11 cellular contexts compared by ENCODE assay signal in the genomic region with DNA sequence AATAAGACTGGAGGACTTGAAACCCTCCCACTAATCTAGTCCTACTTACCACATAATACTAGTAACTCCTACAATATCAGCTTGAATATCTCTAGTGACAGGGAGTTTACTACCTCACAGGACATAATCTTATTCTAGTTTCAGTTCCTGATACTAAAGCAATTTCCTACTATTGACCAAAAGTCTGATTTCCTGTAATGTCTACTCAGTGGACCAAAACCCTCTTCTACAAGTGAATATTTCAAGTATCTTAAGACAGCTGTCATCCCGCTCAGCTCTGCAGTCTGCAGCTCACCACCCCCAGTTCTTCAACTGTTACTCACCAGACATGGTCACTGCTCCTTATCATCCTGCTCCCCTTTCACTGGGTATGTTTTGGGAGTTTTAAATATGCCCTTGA.
DNase-seq lines count a peak whose midpoint lies in the region; ATAC-seq and TF ChIP-seq lines count a peak whose summit lies in the region.
"Had no signal": no experiment of that assay in that cellular context is flagged by ENCODE, and none has a peak within 500 bp of the region (broad histone marks: within the 10 kb centered on the region; RNA-seq: fewer than 3 reads in every experiment).

No MANE protein-coding gene starts in this region.

- no peak for TF ChIP-seq CTCF in gastroesophageal sphincter (IDR thresholded peaks at IDR 0.05)

- H3K4me3 Mint-ChIP-seq in activated naive CD4-positive, alpha-beta T cell treated with anti-CD3 and anti-CD28 coated beads, Interleukin-2, amount 10 ng/mL, durations not matched to agents 7 days and 5 days: no peak overlapping the region
- no peak overlapping the region for H3K4me3 Mint-ChIP-seq in activated T-helper 17 cell treated with anti-CD3 and anti-CD28 coated beads, Interleukin-2, amount 50 U/mL, for 72 hours
- H3K4me3 Mint-ChIP-seq: T-helper 1 cell treated with Interleukin-12 subunit alpha and Interleukin-12 subunit beta and Interleukin-4 antibody, amounts not matched to agents 30 μg/mL and 1 μg/mL, for 36 hours had no signal

- H3K9me3 Mint-ChIP-seq in activated naive CD4-positive, alpha-beta T cell treated with anti-CD3 and anti-CD28 coated beads, Interleukin-2, amount 10 ng/mL, durations not matched to agents 7 days and 5 days: no peaks in the 10 kb centered on the region
- no peaks in the 10 kb centered on the region for H3K9me3 Mint-ChIP-seq in activated T-helper 17 cell treated with anti-CD3 and anti-CD28 coated beads, Interleukin-2, amount 50 U/mL, for 72 hours
- H3K9me3 Mint-ChIP-seq: T-helper 1 cell treated with Interleukin-12 subunit alpha and Interleukin-12 subunit beta and Interleukin-4 antibody, amounts not matched to agents 30 μg/mL and 1 μg/mL, for 36 hours had no signal

- ATAC-seq in GM18508 (IDR thresholded peaks at IDR 0.05; ENCODE audit: insufficient read depth, unreplicated experiment) (peak; percentile 88), GM21447 (IDR thresholded peaks at IDR 0.05; ENCODE audit: unreplicated experiment) (peak; percentile 86), HG03108 (IDR thresholded peaks at IDR 0.05; ENCODE audit: unreplicated experiment) (peak; percentile 88), gastroesophageal sphincter (no peak)
- ATAC-seq in activated T-helper 17 cell treated with anti-CD3 and anti-CD28 coated beads, Interleukin-2, amount 50 U/mL, for 72 hours (replicated peaks): no peak
- ATAC-seq: pancreas had no signal

- no peak overlapping the region for H3K27ac ChIP-seq in gastroesophageal sphincter
- H3K27ac ChIP-seq: dorsolateral prefrontal cortex, pancreas had no signal

- CTCF ChIA-PET in activated naive CD4-positive, alpha-beta T cell treated with anti-CD3 and anti-CD28 coated beads, Interleukin-2, amount 10 ng/mL, durations not matched to agents 7 days and 5 days (lab: Charles Lee): interaction anchor here (1.0 kb wide), 1 partner anchor 10 kb away, joined by 3 read pairs; no protein-coding TSS in a partner anchor

- TF ChIP-seq POLR2A in gastroesophageal sphincter (IDR thresholded peaks at IDR 0.05): no peak

- no peaks in the 10 kb centered on the region for H3K36me3 Mint-ChIP-seq in activated naive CD4-positive, alpha-beta T cell treated with anti-CD3 and anti-CD28 coated beads, Interleukin-2, amount 10 ng/mL, durations not matched to agents 7 days and 5 days
- no peaks in the 10 kb centered on the region for H3K36me3 Mint-ChIP-seq in activated T-helper 17 cell treated with anti-CD3 and anti-CD28 coated beads, Interleukin-2, amount 50 U/mL, for 72 hours (ENCODE audit: low read depth)

- WGBS in gastroesophageal sphincter (ENCODE audit: low coverage in 1 of 2), 2 donors: 95 to 100% methylated on average over 1 of the region's 1 CpG

- H3K4me3 ChIP-seq in gastroesophageal sphincter: no peak overlapping the region
- H3K4me3 ChIP-seq: dorsolateral prefrontal cortex, pancreas had no signal

- no peaks in the 10 kb centered on the region for H3K4me1 Mint-ChIP-seq in activated naive CD4-positive, alpha-beta T cell treated with anti-CD3 and anti-CD28 coated beads, Interleukin-2, amount 10 ng/mL, durations not matched to agents 7 days and 5 days
- H3K4me1 Mint-ChIP-seq in activated T-helper 17 cell treated with anti-CD3 and anti-CD28 coated beads, Interleukin-2, amount 50 U/mL, for 72 hours: no peaks in the 10 kb centered on the region

- no peaks in the 10 kb centered on the region for H3K9me3 ChIP-seq in gastroesophageal sphincter
- H3K9me3 ChIP-seq: pancreas had no signal

- no peak for TF ChIP-seq EP300 in gastroesophageal sphincter (IDR thresholded peaks at IDR 0.05)

- peaks cover 0 to 18% (median 0%) of the 10 kb centered on the region in 3 donors for H3K4me1 ChIP-seq in gastroesophageal sphincter
- H3K4me1 ChIP-seq: pancreas had no signal

- H3K36me3 ChIP-seq in gastroesophageal sphincter: no peaks in the 10 kb centered on the region
- H3K36me3 ChIP-seq: pancreas had no signal

- H3K27me3 Mint-ChIP-seq in activated naive CD4-positive, alpha-beta T cell treated with anti-CD3 and anti-CD28 coated beads, Interleukin-2, amount 10 ng/mL, durations not matched to agents 7 days and 5 days: no peaks in the 10 kb centered on the region
- H3K27me3 Mint-ChIP-seq in activated T-helper 17 cell treated with anti-CD3 and anti-CD28 coated beads, Interleukin-2, amount 50 U/mL, for 72 hours: peaks cover 4% of the 10 kb centered on the region

- no peaks in the 10 kb centered on the region for H3K27me3 ChIP-seq in gastroesophageal sphincter
- H3K27me3 ChIP-seq: dorsolateral prefrontal cortex, pancreas had no signal

- no peak overlapping the region for H3K27ac Mint-ChIP-seq in activated naive CD4-positive, alpha-beta T cell treated with anti-CD3 and anti-CD28 coated beads, Interleukin-2, amount 10 ng/mL, durations not matched to agents 7 days and 5 days
- H3K27ac Mint-ChIP-seq in activated T-helper 17 cell treated with anti-CD3 and anti-CD28 coated beads, Interleukin-2, amount 50 U/mL, for 72 hours: no peak overlapping the region
- H3K27ac Mint-ChIP-seq: T-helper 1 cell treated with Interleukin-12 subunit alpha and Interleukin-12 subunit beta and Interleukin-4 antibody, amounts not matched to agents 30 μg/mL and 1 μg/mL, for 36 hours had no signal

- DNase-seq in amniotic epithelial cell (ENCODE audit: low read depth) (peak; percentile 48), T-helper 9 cell (no peak)
- DNase-seq in activated naive CD4-positive, alpha-beta T cell treated with anti-CD3 and anti-CD28 coated beads, Interleukin-2, amount 10 ng/mL, durations not matched to agents 7 days and 5 days: no peak
- DNase-seq: dorsolateral prefrontal cortex, pancreas had no signal

Comparison
In these comparisons a context has a peak if more than half of its experiments do, and no peak if none do; other contexts are left out.
1. ATAC-seq: peak in GM18508 (single experiment), GM21447 (single experiment) and HG03108 (single experiment); none in activated T-helper 17 cell treated with anti-CD3 and anti-CD28 coated beads, Interleukin-2, amount 50 U/mL, for 72 hours (single experiment) and gastroesophageal sphincter (single experiment).